Comparison of ENCODE assay signal across 16 cellular contexts in genomic region chr2:26614205-26615128, GRCh38. TPM values are rescaled to one million over a fixed set of nuclear protein-coding genes. Genes with fewer than 3 reads are reported as not detected.
A peak's percentile ranks its signal among the peaks of the same experiment; 100 is the strongest.
DNase-seq lines count a peak whose midpoint lies in the region; TF ChIP-seq lines count a peak whose summit lies in the region.
"Had no signal": no experiment of that assay in that cellular context is flagged by ENCODE, and none has a peak within 500 bp of the region (broad histone marks: within the 10 kb centered on the region; RNA-seq: fewer than 3 reads in every experiment).

No MANE protein-coding gene starts in this region.

- no peak overlapping the region for H3K27ac Mint-ChIP-seq in activated CD4-positive, alpha-beta T cell treated with anti-CD3 and anti-CD28 coated beads, Interleukin-2, amount 10 ng/mL, durations not matched to agents 7 days and 5 days

- no peaks in the 10 kb centered on the region for H3K36me3 Mint-ChIP-seq in activated CD4-positive, alpha-beta T cell treated with anti-CD3 and anti-CD28 coated beads, Interleukin-2, amount 10 ng/mL, durations not matched to agents 7 days and 5 days (ENCODE audit: low read depth)

- TF ChIP-seq POLR2A in thyroid gland (IDR thresholded peaks at IDR 0.05) = peak in 1 of 2 donors; percentile 12

- CTCF ChIA-PET in activated CD4-positive, alpha-beta T cell treated with anti-CD3 and anti-CD28 coated beads, Interleukin-2, amount 10 ng/mL, durations not matched to agents 7 days and 5 days (lab: Charles Lee) = interaction anchor here (1.0 kb wide), 1 partner anchor 308 kb away, joined by 3 read pairs; no protein-coding TSS in a partner anchor

- H3K4ac ChIP-seq in mesenchymal stem cell (ENCODE audit: low read depth in 1 of 2, low read length in 2 of 2) = no peak overlapping the region

- H3K36me3 ChIP-seq in mesenchymal stem cell (ENCODE audit: control insufficient read depth in 1 of 2, insufficient read depth in 2 of 2, low read depth in 1 of 2, low read length in 2 of 2) (no peaks in the 10 kb centered on the region), thyroid gland (no peaks in the 10 kb centered on the region)
- H3K36me3 ChIP-seq: colonic mucosa, neutrophil had no signal

- whole genome bisulfite sequencing in mesenchymal stem cell = 54% methylated on average over 18 of the region's 18 CpGs
- 34 to 39% methylated on average over 16 to 18 of the region's 18 CpGs for WGBS in thyroid gland, 2 donors

- H3K23ac ChIP-seq in mesenchymal stem cell (ENCODE audit: low read length in 2 of 2) = no peak overlapping the region

- H3K27ac ChIP-seq in coronary artery (peak overlapping the region; percentile 54 to 57), mesenchymal stem cell (ENCODE audit: low read length, poor library complexity, severe bottlenecking) (no peak overlapping the region), thyroid gland (peak overlapping the region; percentile 64 to 92 (median 90))
- H3K27ac ChIP-seq: colonic mucosa, neutrophil had no signal

- no peak overlapping the region for H3K14ac ChIP-seq in mesenchymal stem cell (ENCODE audit: low read length in 2 of 2)

- no peak overlapping the region for H3K4me3 Mint-ChIP-seq in activated CD4-positive, alpha-beta T cell treated with anti-CD3 and anti-CD28 coated beads, Interleukin-2, amount 10 ng/mL, durations not matched to agents 7 days and 5 days

- peaks cover 10% of the 10 kb centered on the region for H3K4me1 Mint-ChIP-seq in activated CD4-positive, alpha-beta T cell treated with anti-CD3 and anti-CD28 coated beads, Interleukin-2, amount 10 ng/mL, durations not matched to agents 7 days and 5 days

- no peak overlapping the region for H2BK120ac ChIP-seq in mesenchymal stem cell (ENCODE audit: low read depth, low read length)

- intact Hi-C loops in thyroid gland (cut with DNase I) = no loop called here

- peaks cover 67 to 95% of the 10 kb centered on the region in 2 experiments for H3K27me3 ChIP-seq in mesenchymal stem cell (ENCODE audit: control insufficient read depth in 1 of 2, insufficient read depth in 1 of 2, low read length in 2 of 2)
- H3K27me3 ChIP-seq in thyroid gland = no peaks in the 10 kb centered on the region
- H3K27me3 ChIP-seq: colonic mucosa had no signal

- H3K4me3 ChIP-seq in coronary artery = no peak overlapping the region
- H3K4me3 ChIP-seq in mesenchymal stem cell (ENCODE audit: insufficient read depth in 1 of 2, low read depth in 1 of 2, low read length in 2 of 2) = no peak overlapping the region
- H3K4me3 ChIP-seq in thyroid gland (replicated peaks in 1 of 3) = no peak overlapping the region
- H3K4me3 ChIP-seq: colonic mucosa, lung had no signal

- H4K8ac ChIP-seq in mesenchymal stem cell (ENCODE audit: low read length) = no peak overlapping the region

- peak overlapping the region; percentile 7 to 14 for H3K18ac ChIP-seq in mesenchymal stem cell (ENCODE audit: low read depth in 1 of 2, low read length in 2 of 2)

- no peak overlapping the region for H4K91ac ChIP-seq in mesenchymal stem cell (ENCODE audit: low read length)

- H3K79me1 ChIP-seq in mesenchymal stem cell (replicated peaks; ENCODE audit: low read length, poor library complexity, severe bottlenecking) = no peaks in the 10 kb centered on the region

- H3K4me1 ChIP-seq in mesenchymal stem cell (ENCODE audit: control insufficient read depth, insufficient read depth, low read depth, low read length) (peaks cover 5% of the 10 kb centered on the region), thyroid gland (peaks cover 51 to 55% of the 10 kb centered on the region in 2 donors)
- H3K4me1 ChIP-seq: colonic mucosa had no signal

- no peak overlapping the region for H2AFZ ChIP-seq in mesenchymal stem cell (ENCODE audit: low read depth, low read length)

- H3K4me2 ChIP-seq in mesenchymal stem cell (ENCODE audit: low read length, poor library complexity, severe bottlenecking) = no peak overlapping the region

- peak; percentile 37 for DNase-seq in activated CD8-positive, alpha-beta memory T cell treated with anti-CD3 and anti-CD28 coated beads for 24 hours
- no peak for DNase-seq in activated CD8-positive, alpha-beta memory T cell treated with anti-CD3 and anti-CD28 coated beads, Interleukin-2, amount 50 U/mL, for 4 hours
- DNase-seq in coronary artery (ENCODE audit: low spot score) (peak; percentile 74), mesenchymal stem cell (peak; percentile 24), thyroid gland (peak; percentile 79), Ammon's horn (ENCODE audit: low spot score) (no peak), KG1 (lab: John Stamatoyannopoulos, UW) (no peak)
- no peak for DNase-seq in activated CD4-positive, alpha-beta T cell treated with anti-CD3 and anti-CD28 coated beads, Interleukin-2, amount 10 ng/mL, durations not matched to agents 7 days and 5 days
- DNase-seq: erythroblast; NCI-H2081; stimulated activated CD4-positive, alpha-beta T cell treated with anti-CD3 and anti-CD28 coated beads, Interleukin-12 subunit alpha, Interleukin-12 subunit beta, amount 100 ng/mL, for 4 hours; T-helper 1 cell had no signal

- no peak overlapping the region for H2BK15ac ChIP-seq in mesenchymal stem cell (ENCODE audit: low read depth, poor library complexity, severe bottlenecking)

- H2BK5ac ChIP-seq in mesenchymal stem cell (ENCODE audit: low read depth, low read length, poor library complexity, severe bottlenecking) = no peak overlapping the region

- TF ChIP-seq CTCF in coronary artery (IDR thresholded peaks at IDR 0.05) = no peak
- TF ChIP-seq CTCF in thyroid gland (IDR thresholded peaks at IDR 0.05) = no peak

- H3K9me3 ChIP-seq in mesenchymal stem cell (ENCODE audit: control insufficient read depth, low read length) (no peaks in the 10 kb centered on the region), thyroid gland (no peaks in the 10 kb centered on the region)
- H3K9me3 ChIP-seq: colonic mucosa, neutrophil had no signal

- no peak overlapping the region for H2AK5ac ChIP-seq in mesenchymal stem cell (ENCODE audit: low read length, severe bottlenecking)

- no peak overlapping the region for H3K9ac ChIP-seq in mesenchymal stem cell (ENCODE audit: low read length)

- H3K9me3 Mint-ChIP-seq in activated CD4-positive, alpha-beta T cell treated with anti-CD3 and anti-CD28 coated beads, Interleukin-2, amount 10 ng/mL, durations not matched to agents 7 days and 5 days = no peaks in the 10 kb centered on the region

- peak overlapping the region; percentile 31 to 55 for H2BK12ac ChIP-seq in mesenchymal stem cell (ENCODE audit: low read length in 2 of 2)

- H3K27me3 Mint-ChIP-seq in activated CD4-positive, alpha-beta T cell treated with anti-CD3 and anti-CD28 coated beads, Interleukin-2, amount 10 ng/mL, durations not matched to agents 7 days and 5 days = no peaks in the 10 kb centered on the region

- POLR2A ChIA-PET in activated CD4-positive, alpha-beta T cell treated with anti-CD3 and anti-CD28 coated beads, Interleukin-2, amount 10 ng/mL, durations not matched to agents 7 days and 5 days (lab: Charles Lee) = no interaction called here

RNA-seq across cellular contexts. Expression of gene CIB4, which starts 26.7 kb away (rescaled TPM):
- polyA plus RNA-seq in mesenchymal stem cell (2013, experiment 1 of 2) = 0.08 TPM
- not detected for polyA plus RNA-seq in mesenchymal stem cell (2013, experiment 2 of 2)
- under 1 TPM in 2 of 4 donors, not detected in 2; 0.45 to 0.94 TPM for total RNA-seq in thyroid gland
- total RNA-seq in activated CD4-positive, alpha-beta T cell treated with anti-CD3 and anti-CD28 coated beads, Interleukin-2, amount 10 ng/mL, durations not matched to agents 7 days and 5 days = not detected
- total RNA-seq: colonic mucosa, temporal lobe had no signal
- polyA plus RNA-seq: lung had no signal

Comparison
In these comparisons a context has a peak if more than half of its experiments do, and no peak if none do; other contexts are left out.
1. DNase-seq: peak in activated CD8-positive, alpha-beta memory T cell treated with anti-CD3 and anti-CD28 coated beads for 24 hours (single experiment), coronary artery (single experiment), mesenchymal stem cell (single experiment) and thyroid gland (2 of 2); none in activated CD8-positive, alpha-beta memory T cell treated with anti-CD3 and anti-CD28 coated beads, Interleukin-2, amount 50 U/mL, for 4 hours (single experiment), Ammon's horn (single experiment), activated CD4-positive, alpha-beta T cell treated with anti-CD3 and anti-CD28 coated beads, Interleukin-2, amount 10 ng/mL, durations not matched to agents 7 days and 5 days (single experiment) and KG1 (single experiment).